25 cellular contexts compared by ENCODE assay signal in the genomic region with DNA sequence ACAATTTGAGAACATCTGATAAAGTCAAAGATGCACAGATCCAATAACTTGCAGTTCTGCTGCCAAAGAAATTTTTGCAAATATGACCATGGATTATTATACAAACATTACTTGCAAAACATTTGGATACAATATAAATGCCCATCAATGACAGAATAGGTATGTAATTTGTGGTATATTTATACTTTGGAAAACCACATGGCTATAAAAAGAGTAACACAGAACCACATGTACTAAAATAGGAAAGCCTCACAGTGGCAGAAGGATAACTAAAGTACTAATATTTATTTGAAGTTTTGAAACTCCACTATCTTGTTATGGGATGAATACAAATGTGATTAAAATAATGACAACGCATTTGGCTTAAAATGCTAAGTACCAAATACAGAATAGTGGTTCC.
"Had no signal": no experiment of that assay in that cellular context is flagged by ENCODE, and none has a peak within 500 bp of the region (broad histone marks: within the 10 kb centered on the region; RNA-seq: fewer than 3 reads in every experiment).

No MANE protein-coding gene starts in this region.

- H3K36me3 ChIP-seq: colonic mucosa, esophagus squamous epithelium, gastroesophageal sphincter, heart left ventricle, left lung, lower lobe of right lung had no signal

- H3K4me3 ChIP-seq: colonic mucosa, esophagus squamous epithelium, gastroesophageal sphincter, heart left ventricle, hepatocyte, left lung, lower lobe of right lung, mucosa of descending colon had no signal

- H2AFZ ChIP-seq: hepatocyte had no signal

- H3K79me2 ChIP-seq: hepatocyte had no signal

- ATAC-seq: effector memory CD8-positive, alpha-beta T cell; esophagus mucosa; foreskin keratinocyte; gastroesophageal sphincter; heart left ventricle; left colon; left lung; left ventricle myocardium superior; lower lobe of right lung; mucosa of descending colon; naive thymus-derived CD4-positive, alpha-beta T cell had no signal

- H3K27ac ChIP-seq: colonic mucosa, epithelial cell of prostate, esophagus squamous epithelium, foreskin keratinocyte, gastroesophageal sphincter, heart left ventricle, hepatocyte, left lung, lower lobe of right lung had no signal

- H3K4me1 ChIP-seq: colonic mucosa, esophagus squamous epithelium, foreskin keratinocyte, gastroesophageal sphincter, heart left ventricle, left lung, lower lobe of right lung had no signal

- H3K4me2 ChIP-seq: hepatocyte had no signal

- H3K27me3 ChIP-seq: colonic mucosa, esophagus squamous epithelium, gastroesophageal sphincter, heart left ventricle, hepatocyte had no signal

- H3K9me3 ChIP-seq: colonic mucosa, esophagus squamous epithelium, gastroesophageal sphincter, heart left ventricle, left lung, lower lobe of right lung, mucosa of descending colon had no signal

- DNase-seq: colonic mucosa; cortex of kidney; effector CD8-positive, alpha-beta T cell; effector memory CD8-positive, alpha-beta T cell; endodermal cell; erythroblast; esophagus squamous epithelium; foreskin keratinocyte; heart left ventricle; hypothalamus; immature natural killer cell; islet precursor cell; kidney; kidney glomerular epithelial cell; left colon; left lung; left ventricle myocardium superior; lower lobe of right lung; mesenchymal stem cell; mucosa of descending colon; naive thymus-derived CD4-positive, alpha-beta T cell had no signal
